In genomic region chr19:10719466-10719961, GRCh38 we compare ENCODE assay signal across 1 cellular context.
TF ChIP-seq lines count a peak whose summit lies in the region.

No MANE protein-coding gene starts in this region.

TF ChIP-seq in liver, 16 proteins besides CTCF, POLR2A, EP300 and RAD21 (continued from another document):
- TF ChIP-seq ATF3 (IDR thresholded peaks at IDR 0.05): no peak
- no peak for TF ChIP-seq GABPA (IDR thresholded peaks at IDR 0.05 in 1 of 2, conservative IDR thresholded peaks at IDR 0.05 in 1 of 2)
